17 cellular contexts compared by ENCODE assay signal in genomic region chr20:7722564-7722963, GRCh38.
DNase-seq lines count a peak whose midpoint lies in the region; ATAC-seq and TF ChIP-seq lines count a peak whose summit lies in the region.
"Had no signal": no experiment of that assay in that cellular context is flagged by ENCODE, and none has a peak within 500 bp of the region (broad histone marks: within the 10 kb centered on the region; RNA-seq: fewer than 3 reads in every experiment).

No MANE protein-coding gene starts in this region.

- peak overlapping the region; percentile 62 for H3K27ac ChIP-seq in left ventricle myocardium inferior (replicated peaks)
- H3K27ac ChIP-seq in right atrium auricular region = no peak overlapping the region
- H3K27ac ChIP-seq in thyroid gland = peak overlapping the region in 2 of 3 donors; percentile 28 to 82
- H3K27ac ChIP-seq: RWPE1 had no signal

- TF ChIP-seq POLR2A in thyroid gland (IDR thresholded peaks at IDR 0.05) = no peak

- H3K4me1 ChIP-seq in left ventricle myocardium inferior (peaks cover 8% of the 10 kb centered on the region), right atrium auricular region (no peaks in the 10 kb centered on the region), thyroid gland (peaks cover 12 to 16% of the 10 kb centered on the region in 2 donors)

- H3K36me3 ChIP-seq in left ventricle myocardium inferior (no peaks in the 10 kb centered on the region), right atrium auricular region (no peaks in the 10 kb centered on the region), thyroid gland (no peaks in the 10 kb centered on the region)

- no peaks in the 10 kb centered on the region for H3K9me3 ChIP-seq in left ventricle myocardium inferior (replicated peaks)
- no peaks in the 10 kb centered on the region for H3K9me3 ChIP-seq in right atrium auricular region
- H3K9me3 ChIP-seq in thyroid gland = no peaks in the 10 kb centered on the region

- TF ChIP-seq CTCF in left ventricle myocardium inferior (IDR thresholded peaks at IDR 0.05; ENCODE audit: borderline replicate concordance) = no peak
- no peak for TF ChIP-seq CTCF in right atrium auricular region (IDR thresholded peaks at IDR 0.05)
- no peak for TF ChIP-seq CTCF in cardiac fibroblast (IDR thresholded peaks at IDR 0.05; ENCODE audit: low read depth, low read length)
- no peak for TF ChIP-seq CTCF in fibroblast of the aortic adventitia (IDR thresholded peaks at IDR 0.05; ENCODE audit: insufficient read depth, low read length)
- no peak for TF ChIP-seq CTCF in thyroid gland (IDR thresholded peaks at IDR 0.05)

- H3K27me3 ChIP-seq in left ventricle myocardium inferior (ENCODE audit: low read depth) (no peaks in the 10 kb centered on the region), right atrium auricular region (no peaks in the 10 kb centered on the region), thyroid gland (no peaks in the 10 kb centered on the region)

- ATAC-seq in HG03439 (IDR thresholded peaks at IDR 0.05; ENCODE audit: unreplicated experiment) = no peak
- ATAC-seq in stimulated activated naive CD8-positive, alpha-beta T cell treated with anti-CD3 and anti-CD28 coated beads, Interleukin-15, Interleukin-2, amounts not matched to agents 100 U/mL and 50 U/mL, for 24 hours = no peak

- H3K4me3 ChIP-seq in left ventricle myocardium inferior (no peak overlapping the region), right atrium auricular region (no peak overlapping the region), cardiac fibroblast (replicated peaks in 1 of 2; ENCODE audit: low read depth in 2 of 2, low read length in 2 of 2) (no peak overlapping the region), fibroblast of the aortic adventitia (ENCODE audit: low read depth, low read length) (peak overlapping the region; percentile 23), thyroid gland (replicated peaks in 1 of 3) (no peak overlapping the region)

- intact Hi-C loops in left ventricle myocardium inferior (cut with micrococcal nuclease) (no loop called here), thyroid gland (cut with DNase I) (no loop called here)

- 68 to 86% methylated on average over 5 of the region's 5 CpGs for WGBS in thyroid gland, 2 donors

- no peak for DNase-seq in left ventricle myocardium inferior
- no peak for DNase-seq in right atrium auricular region (ENCODE audit: low spot score)
- DNase-seq in cardiac fibroblast (ENCODE audit: low read depth in 2 of 2) = peak; percentile 74 to 89
- DNase-seq in fibroblast of the aortic adventitia (ENCODE audit: low read depth) = peak; percentile 89
- DNase-seq in thyroid gland = no peak
- no peak for DNase-seq in DMS114 treated with DMSO at 0.1 percent for 48 hours (lab: John Stamatoyannopoulos, UW; ENCODE audit: unreplicated experiment)
- DNase-seq in stimulated activated naive CD8-positive, alpha-beta T cell treated with anti-CD3 and anti-CD28 coated beads, Interleukin-15, Interleukin-2, amounts not matched to agents 100 U/mL and 50 U/mL, for 24 hours = no peak
- DNase-seq: AML-193, COR-L47, DMS153, KBM-7, NCI-H146, NCI-H2081, NCI-H510A, NCI-H774 had no signal

Comparison
In these comparisons a context has a peak if more than half of its experiments do, and no peak if none do; other contexts are left out.
1. H3K27ac ChIP-seq: peak in left ventricle myocardium inferior (single experiment) and thyroid gland (2 of 3); none in right atrium auricular region (0 of 2).
2. DNase-seq: peak in cardiac fibroblast (2 of 2) and fibroblast of the aortic adventitia (single experiment); none in left ventricle myocardium inferior (single experiment), right atrium auricular region (single experiment), thyroid gland (0 of 2), DMS114 treated with DMSO at 0.1 percent for 48 hours (single experiment) and stimulated activated naive CD8-positive, alpha-beta T cell treated with anti-CD3 and anti-CD28 coated beads, Interleukin-15, Interleukin-2, amounts not matched to agents 100 U/mL and 50 U/mL, for 24 hours (single experiment).